ENCODE assay signal across 20 cellular contexts in genomic region chr22:49869855-49870712, GRCh38. TPM values are rescaled to one million over a fixed set of nuclear protein-coding genes. Genes with fewer than 3 reads are reported as not detected.
DNase-seq lines count a peak whose midpoint lies in the region; ATAC-seq and TF ChIP-seq lines count a peak whose summit lies in the region.
"Had no signal": no experiment of that assay in that cellular context is flagged by ENCODE, and none has a peak within 500 bp of the region (broad histone marks: within the 10 kb centered on the region; RNA-seq: fewer than 3 reads in every experiment).

No MANE protein-coding gene starts in this region.

- no peak for DNase-seq in activated CD4-positive, alpha-beta T cell treated with anti-CD3 and anti-CD28 coated beads for 36 hours
- DNase-seq in activated CD4-positive, alpha-beta T cell treated with anti-CD3 and anti-CD28 coated beads, Interleukin-2, amount 50 U/mL, for 4 hours = no peak
- DNase-seq in CD4-positive, alpha-beta memory T cell = peak; percentile 75 to 83 (median 80)
- peak; percentile 56 for DNase-seq in T-helper 2 cell treated with Interferon-gamma antibody and Interleukin-4, amounts not matched to agents 5 μg/mL and 100 μg/mL, for 36 hours (ENCODE audit: low spot score)
- DNase-seq in glutamatergic neuron (no peak), COLO829 (ENCODE audit: low spot score) (no peak), upper lobe of left lung (no peak)
- DNase-seq: activated CD4-positive, alpha-beta T cell treated with anti-CD3 and anti-CD28 coated beads for 1 hour; body of pancreas; dorsolateral prefrontal cortex; heart left ventricle; NCI-H1436; NCI-H2171 treated with DMSO at 0.1 percent for 48 hours; NCI-H82; Peyer's patch had no signal

- peak overlapping the region; percentile 16 for H3K4me3 Mint-ChIP-seq in activated CD4-positive, alpha-beta T cell treated with anti-CD3 and anti-CD28 coated beads for 36 hours
- peak overlapping the region; percentile 51 to 80 (median 67) for H3K4me3 Mint-ChIP-seq in CD4-positive, alpha-beta memory T cell
- H3K4me3 Mint-ChIP-seq in T-helper 2 cell treated with Interferon-gamma antibody and Interleukin-4, amounts not matched to agents 5 μg/mL and 100 μg/mL, for 36 hours = peak overlapping the region; percentile 63
- no peak overlapping the region for H3K4me3 Mint-ChIP-seq in glutamatergic neuron (ENCODE audit: unreplicated experiment)
- H3K4me3 Mint-ChIP-seq: GM23338, neural crest cell had no signal

- H3K27me3 ChIP-seq in CD4-positive, alpha-beta memory T cell (ENCODE audit: insufficient read depth, low read length) = no peaks in the 10 kb centered on the region
- no peaks in the 10 kb centered on the region for H3K27me3 ChIP-seq in upper lobe of left lung
- H3K27me3 ChIP-seq: body of pancreas, dorsolateral prefrontal cortex, heart left ventricle, Peyer's patch, vagina had no signal

- TF ChIP-seq EP300 in upper lobe of left lung (IDR thresholded peaks at IDR 0.05) = no peak

- peaks cover 64% of the 10 kb centered on the region for H3K36me3 Mint-ChIP-seq in activated CD4-positive, alpha-beta T cell treated with anti-CD3 and anti-CD28 coated beads for 36 hours (ENCODE audit: low read depth)
- H3K36me3 Mint-ChIP-seq in CD4-positive, alpha-beta memory T cell = peaks cover 48 to 51% of the 10 kb centered on the region in 2 donors
- H3K36me3 Mint-ChIP-seq in T-helper 2 cell treated with Interferon-gamma antibody and Interleukin-4, amounts not matched to agents 5 μg/mL and 100 μg/mL, for 36 hours (ENCODE audit: low read depth) = peaks cover 70% of the 10 kb centered on the region
- peaks cover 52% of the 10 kb centered on the region for H3K36me3 Mint-ChIP-seq in glutamatergic neuron (ENCODE audit: unreplicated experiment)

- no peak for TF ChIP-seq CTCF in glutamatergic neuron (IDR thresholded peaks at IDR 0.05; ENCODE audit: partially characterized antibody, unreplicated experiment)
- TF ChIP-seq CTCF in upper lobe of left lung (IDR thresholded peaks at IDR 0.05) = no peak

- CTCF ChIA-PET in activated CD4-positive, alpha-beta T cell treated with anti-CD3 and anti-CD28 coated beads for 36 hours (lab: Charles Lee) = no interaction called here
- CTCF ChIA-PET in CD4-positive, alpha-beta memory T cell (lab: Charles Lee; ENCODE audit: partially characterized antibody) = interaction anchor here (1.0 to 2.1 kb wide), 3 partner anchors 44 to 103 kb away, joined by 3 to 4 read pairs (median 4); no protein-coding TSS in a partner anchor

- H3K9me3 ChIP-seq in CD4-positive, alpha-beta memory T cell (ENCODE audit: control insufficient read depth in 1 of 2, low read length in 2 of 2) = no peaks in the 10 kb centered on the region
- H3K9me3 ChIP-seq in upper lobe of left lung = peaks cover 0 to 28% (median 4%) of the 10 kb centered on the region in 4 donors
- H3K9me3 ChIP-seq: body of pancreas, Peyer's patch had no signal

- no peaks in the 10 kb centered on the region for H3K36me3 ChIP-seq in CD4-positive, alpha-beta memory T cell (ENCODE audit: insufficient read depth, low read length)
- H3K36me3 ChIP-seq in upper lobe of left lung = no peaks in the 10 kb centered on the region
- H3K36me3 ChIP-seq: Peyer's patch had no signal

- H3K27ac ChIP-seq in CD4-positive, alpha-beta memory T cell (ENCODE audit: low read depth, low read length) = no peak overlapping the region
- no peak overlapping the region for H3K27ac ChIP-seq in upper lobe of left lung
- H3K27ac ChIP-seq: body of pancreas, dorsolateral prefrontal cortex, KMS-11, vagina had no signal

- ATAC-seq in activated CD4-positive, alpha-beta T cell treated with anti-CD3 and anti-CD28 coated beads for 36 hours = peak; percentile 65
- ATAC-seq in GM18519 (IDR thresholded peaks at IDR 0.05; ENCODE audit: low FRiP score, unreplicated experiment) (no peak), upper lobe of left lung (ENCODE audit: low FRiP score in 2 of 2) (no peak)
- ATAC-seq: body of pancreas, GM23338, heart left ventricle had no signal

- WGBS in upper lobe of left lung, 2 donors = 83 to 90% methylated on average over 13 to 14 of the region's 14 CpGs

- H3K4me1 Mint-ChIP-seq in activated CD4-positive, alpha-beta T cell treated with anti-CD3 and anti-CD28 coated beads for 36 hours = peaks cover 50% of the 10 kb centered on the region
- peaks cover 52 to 77% (median 68%) of the 10 kb centered on the region in 4 donors for H3K4me1 Mint-ChIP-seq in CD4-positive, alpha-beta memory T cell
- peaks cover 71% of the 10 kb centered on the region for H3K4me1 Mint-ChIP-seq in T-helper 2 cell treated with Interferon-gamma antibody and Interleukin-4, amounts not matched to agents 5 μg/mL and 100 μg/mL, for 36 hours (ENCODE audit: low read depth)
- H3K4me1 Mint-ChIP-seq in glutamatergic neuron (ENCODE audit: low read depth, unreplicated experiment) = peaks cover 5% of the 10 kb centered on the region

- peak overlapping the region; percentile 63 for H3K27ac Mint-ChIP-seq in activated CD4-positive, alpha-beta T cell treated with anti-CD3 and anti-CD28 coated beads for 36 hours
- peak overlapping the region; percentile 83 to 95 (median 93) for H3K27ac Mint-ChIP-seq in CD4-positive, alpha-beta memory T cell
- peak overlapping the region; percentile 82 for H3K27ac Mint-ChIP-seq in T-helper 2 cell treated with Interferon-gamma antibody and Interleukin-4, amounts not matched to agents 5 μg/mL and 100 μg/mL, for 36 hours
- peak overlapping the region; percentile 6 for H3K27ac Mint-ChIP-seq in glutamatergic neuron (ENCODE audit: unreplicated experiment)
- H3K27ac Mint-ChIP-seq: GM23338 had no signal

- POLR2A ChIA-PET in activated CD4-positive, alpha-beta T cell treated with anti-CD3 and anti-CD28 coated beads for 36 hours (lab: Charles Lee) = interaction anchor here (0.7 kb wide), 1 partner anchor 33 kb away, joined by 3 read pairs; no protein-coding TSS in a partner anchor
- POLR2A ChIA-PET in CD4-positive, alpha-beta memory T cell (lab: Charles Lee; ENCODE audit: partially characterized antibody) = interaction anchor here (0.9 to 5.9 kb wide), 7 partner anchors 10 to 100 kb away, joined by 3 to 39 read pairs (median 4); partner anchors contain the start of gene ZBED4

- H3K4me3 ChIP-seq in CD4-positive, alpha-beta memory T cell (ENCODE audit: low read length in 2 of 2) = no peak overlapping the region
- no peak overlapping the region for H3K4me3 ChIP-seq in upper lobe of left lung
- H3K4me3 ChIP-seq: body of pancreas, dorsolateral prefrontal cortex, GM23338, heart left ventricle, Peyer's patch, vagina had no signal

- intact Hi-C loops in activated CD4-positive, alpha-beta T cell treated with anti-CD3 and anti-CD28 coated beads for 36 hours (cut with DNase I, micrococcal nuclease) = loop anchor here (5.0 kb wide), 1 partner anchor 43 kb away; the partner anchor contains the start of gene BRD1 (in 2 of the 2)
- intact Hi-C loops in CD4-positive, alpha-beta memory T cell (cut with micrococcal nuclease) = loop anchor here (2.0 to 5.0 kb wide), 2 partner anchors 15 to 33 kb away; no protein-coding TSS in a partner anchor

- H3K9me3 Mint-ChIP-seq in activated CD4-positive, alpha-beta T cell treated with anti-CD3 and anti-CD28 coated beads for 36 hours (ENCODE audit: low read depth) = peaks cover 30% of the 10 kb centered on the region
- peaks cover 0 to 37% (median 25%) of the 10 kb centered on the region in 8 donors for H3K9me3 Mint-ChIP-seq in CD4-positive, alpha-beta memory T cell
- peaks cover 43% of the 10 kb centered on the region for H3K9me3 Mint-ChIP-seq in T-helper 2 cell treated with Interferon-gamma antibody and Interleukin-4, amounts not matched to agents 5 μg/mL and 100 μg/mL, for 36 hours
- H3K9me3 Mint-ChIP-seq in glutamatergic neuron (ENCODE audit: unreplicated experiment) = peaks cover 23% of the 10 kb centered on the region

- H3K4me1 ChIP-seq in CD4-positive, alpha-beta memory T cell (ENCODE audit: insufficient read depth, low read length) = peaks cover 54% of the 10 kb centered on the region
- H3K4me1 ChIP-seq in upper lobe of left lung = no peaks in the 10 kb centered on the region
- H3K4me1 ChIP-seq: body of pancreas, heart left ventricle, Peyer's patch, vagina had no signal

- H3K27me3 Mint-ChIP-seq in activated CD4-positive, alpha-beta T cell treated with anti-CD3 and anti-CD28 coated beads for 36 hours = no peaks in the 10 kb centered on the region
- H3K27me3 Mint-ChIP-seq in CD4-positive, alpha-beta memory T cell = no peaks in the 10 kb centered on the region
- no peaks in the 10 kb centered on the region for H3K27me3 Mint-ChIP-seq in T-helper 2 cell treated with Interferon-gamma antibody and Interleukin-4, amounts not matched to agents 5 μg/mL and 100 μg/mL, for 36 hours (ENCODE audit: low read depth)
- H3K27me3 Mint-ChIP-seq in glutamatergic neuron (ENCODE audit: unreplicated experiment) = peaks cover 7% of the 10 kb centered on the region

- no peak for TF ChIP-seq POLR2A in upper lobe of left lung (IDR thresholded peaks at IDR 0.05)

RNA-seq across cellular contexts. Expression of gene ZBED4, which starts 16.4 kb away (rescaled TPM):
- total RNA-seq in activated CD4-positive, alpha-beta T cell treated with anti-CD3 and anti-CD28 coated beads for 36 hours = 10 to 100 TPM; 17.3 to 17.4 TPM
- 10 to 100 TPM; 17.7 to 18.6 TPM for total RNA-seq in CD4-positive, alpha-beta memory T cell
- 10 to 100 TPM in 1 of 2 donors, 1 to 10 TPM in 1; 6.7 to 10.0 TPM for polyA plus RNA-seq in CD4-positive, alpha-beta memory T cell
- total RNA-seq in glutamatergic neuron (ENCODE audit: unreplicated experiment) (53.5 TPM), upper lobe of left lung (10 to 100 TPM; 10.8 to 19.9 (median 15.5) TPM)

RNA-seq across cellular contexts. Expression of gene BRD1, which starts 42.4 kb away (rescaled TPM):
- 10 to 100 TPM; 22.1 to 23.6 TPM for total RNA-seq in activated CD4-positive, alpha-beta T cell treated with anti-CD3 and anti-CD28 coated beads for 36 hours
- 10 to 100 TPM; 84.0 to 88.1 TPM for total RNA-seq in CD4-positive, alpha-beta memory T cell
- 1 to 10 TPM in 1 of 2 donors, under 1 TPM in 1; 0.94 to 5.1 TPM for polyA plus RNA-seq in CD4-positive, alpha-beta memory T cell
- 73.7 TPM for total RNA-seq in glutamatergic neuron (ENCODE audit: unreplicated experiment)
- total RNA-seq in upper lobe of left lung = 100 to 1,000 TPM in 1 of 6 donors, 10 to 100 TPM in 5; 38.9 to 141 (median 43.0) TPM

RNA-seq across cellular contexts. Expression of gene ALG12, which starts 48.2 kb away (rescaled TPM):
- total RNA-seq in activated CD4-positive, alpha-beta T cell treated with anti-CD3 and anti-CD28 coated beads for 36 hours = 10 to 100 TPM; 13.6 to 13.7 TPM
- 10 to 100 TPM; 19.6 to 27.2 TPM for total RNA-seq in CD4-positive, alpha-beta memory T cell
- polyA plus RNA-seq in CD4-positive, alpha-beta memory T cell = 10 to 100 TPM; 16.9 to 19.0 TPM
- 14.7 TPM for total RNA-seq in glutamatergic neuron (ENCODE audit: unreplicated experiment)
- 10 to 100 TPM; 14.2 to 32.5 (median 22.3) TPM for total RNA-seq in upper lobe of left lung

RNA-seq across cellular contexts. Expression of gene CRELD2, which starts 48.4 kb away (rescaled TPM):
- total RNA-seq in activated CD4-positive, alpha-beta T cell treated with anti-CD3 and anti-CD28 coated beads for 36 hours = 10 to 100 TPM; 15.2 to 16.4 TPM
- 10 to 100 TPM; 36.0 to 36.2 TPM for total RNA-seq in CD4-positive, alpha-beta memory T cell
- polyA plus RNA-seq in CD4-positive, alpha-beta memory T cell = 10 to 100 TPM; 40.2 to 46.1 TPM
- total RNA-seq in glutamatergic neuron (ENCODE audit: unreplicated experiment) (24.9 TPM), upper lobe of left lung (10 to 100 TPM; 31.2 to 72.6 (median 46.9) TPM)

Comparison
In these comparisons a context has a peak if more than half of its experiments do, and no peak if none do; other contexts are left out.
1. DNase-seq: peak in CD4-positive, alpha-beta memory T cell (5 of 5) and T-helper 2 cell treated with Interferon-gamma antibody and Interleukin-4, amounts not matched to agents 5 μg/mL and 100 μg/mL, for 36 hours (single experiment); none in activated CD4-positive, alpha-beta T cell treated with anti-CD3 and anti-CD28 coated beads for 36 hours (single experiment), activated CD4-positive, alpha-beta T cell treated with anti-CD3 and anti-CD28 coated beads, Interleukin-2, amount 50 U/mL, for 4 hours (0 of 2), glutamatergic neuron (single experiment), COLO829 (single experiment) and upper lobe of left lung (0 of 2).
2. H3K27ac Mint-ChIP-seq: peak in every context shown above with its lines; median percentile 93 in CD4-positive, alpha-beta memory T cell; 82 in T-helper 2 cell treated with Interferon-gamma antibody and Interleukin-4, amounts not matched to agents 5 μg/mL and 100 μg/mL, for 36 hours; 63 in activated CD4-positive, alpha-beta T cell treated with anti-CD3 and anti-CD28 coated beads for 36 hours; 6 in glutamatergic neuron.